Comparison of ENCODE assay signal across 25 cellular contexts in the genomic region with DNA sequence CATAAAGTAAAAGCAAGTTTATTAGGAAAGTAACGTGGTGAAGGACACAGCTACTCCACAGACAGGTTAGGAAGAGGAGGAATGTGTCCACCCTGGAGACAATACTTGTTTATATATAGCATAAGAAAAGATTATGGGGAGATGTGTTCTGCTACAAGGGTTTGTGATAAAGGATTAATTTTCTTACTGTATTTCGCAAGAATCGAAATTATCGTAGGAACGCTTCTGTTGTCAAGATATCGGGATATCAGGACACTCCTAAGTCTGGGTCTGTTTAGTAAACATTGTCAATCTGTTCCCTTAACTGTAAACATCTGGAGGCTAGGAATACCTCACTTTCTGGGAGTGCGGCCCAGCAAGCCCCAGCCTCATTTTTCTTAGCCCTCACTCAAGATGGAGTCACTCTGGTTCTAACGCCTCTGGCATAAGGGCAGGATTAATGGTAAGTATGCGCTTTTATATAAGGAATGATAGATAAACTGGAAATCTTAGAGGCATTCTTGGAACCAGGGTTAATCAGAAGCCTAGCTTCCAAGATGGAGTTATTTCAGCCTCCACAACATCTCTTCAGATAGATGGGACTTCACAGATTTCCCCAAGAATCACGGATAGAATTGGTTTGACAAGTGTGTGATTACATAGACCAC. TPM values are rescaled to one million over a fixed set of nuclear protein-coding genes. Genes with fewer than 3 reads are reported as not detected.
A peak's percentile ranks its signal among the peaks of the same experiment; 100 is the strongest.
DNase-seq lines count a peak whose midpoint lies in the region; ATAC-seq and TF ChIP-seq lines count a peak whose summit lies in the region.
"Had no signal": no experiment of that assay in that cellular context is flagged by ENCODE, and none has a peak within 500 bp of the region (broad histone marks: within the 10 kb centered on the region; RNA-seq: fewer than 3 reads in every experiment).

No MANE protein-coding gene starts in this region.

- POLR2A ChIA-PET in activated CD4-positive, alpha-beta T cell treated with anti-CD3 and anti-CD28 coated beads, Interleukin-2, amount 10 ng/mL, durations not matched to agents 7 days and 5 days (lab: Charles Lee), result no interaction called here
- POLR2A ChIA-PET in IMR-90 (lab: Charles Lee; ENCODE audit: unreplicated experiment), result no interaction called here

- peak; percentile 6; the same call in 1 of the 2 replicates for ATAC-seq in IMR-90 (ENCODE audit: low read depth)

- peak overlapping the region; percentile 46 for H3K18ac ChIP-seq in IMR-90 (ENCODE audit: low read depth, low read length)

- H3K27ac ChIP-seq in IMR-90 (ENCODE audit: insufficient read depth, low read length) (peak overlapping the region; percentile 42; the same call in 1 of the 2 replicates), ovary (peak overlapping the region; percentile 38 to 72)
- H3K27ac ChIP-seq: breast epithelium, WERI-Rb-1 had no signal

- peaks cover 8% of the 10 kb centered on the region for H3K4me1 ChIP-seq in IMR-90 (ENCODE audit: control insufficient read depth, insufficient read depth, low read length)
- H3K4me1 ChIP-seq in ovary (ENCODE audit: insufficient read depth), result peaks cover 9% of the 10 kb centered on the region
- H3K4me1 ChIP-seq: breast epithelium had no signal

- no peaks in the 10 kb centered on the region for H4K20me1 ChIP-seq in IMR-90 (ENCODE audit: insufficient read depth, low read length)

- intact Hi-C loops in activated CD4-positive, alpha-beta T cell treated with anti-CD3 and anti-CD28 coated beads, Interleukin-2, amount 10 ng/mL, durations not matched to agents 24 days and 14 days (cut with micrococcal nuclease), result loop anchor here (1.0 to 2.0 kb wide), 2 partner anchors 67 to 105 kb away; a partner anchor contains a TSS
- intact Hi-C loops in IMR-90 (cut with micrococcal nuclease) (no loop called here), ovary (cut with DNase I) (loop anchor here in 1 of 4 donors (10.0 kb wide), 1 partner anchor 49 kb away; no protein-coding TSS in a partner anchor)
- intact Hi-C loops in dendritic cell treated with granulocyte-macrophage colony-stimulating factor and Interleukin-4, amounts not matched to agents 40 ng/mL and 50 ng/mL, for 4 days (cut with micrococcal nuclease), result loop anchor here (2.0 to 10.0 kb wide), 2 partner anchors 13 to 49 kb away; no protein-coding TSS in a partner anchor

- H3K9ac ChIP-seq in IMR-90 (ENCODE audit: low read depth, low read length), result no peak overlapping the region

- peak overlapping the region; percentile 78 for H3K4ac ChIP-seq in IMR-90 (ENCODE audit: low read depth, low read length)

- peak overlapping the region; percentile 64 for H4K91ac ChIP-seq in IMR-90 (ENCODE audit: insufficient read depth, low read depth, low read length)

- peak overlapping the region; percentile 57; the same call in 1 of the 2 replicates for H3K23ac ChIP-seq in IMR-90 (ENCODE audit: low read depth, low read length)

- H3K56ac ChIP-seq in IMR-90 (ENCODE audit: extremely low read depth, insufficient read depth, low read length), result no peak overlapping the region

- peak overlapping the region; percentile 95 for H3K27ac Mint-ChIP-seq in activated CD4-positive, alpha-beta T cell treated with anti-CD3 and anti-CD28 coated beads, Interleukin-2, amount 10 ng/mL, durations not matched to agents 24 days and 14 days
- H3K27ac Mint-ChIP-seq in activated CD4-positive, alpha-beta T cell treated with anti-CD3 and anti-CD28 coated beads, Interleukin-2, amount 10 ng/mL, durations not matched to agents 7 days and 5 days, result no peak overlapping the region
- H3K27ac Mint-ChIP-seq in dendritic cell treated with granulocyte-macrophage colony-stimulating factor and Interleukin-4, amounts not matched to agents 40 ng/mL and 50 ng/mL, for 4 days, result peak overlapping the region; percentile 95
- H3K27ac Mint-ChIP-seq: activated CD8-positive, alpha-beta memory T cell treated with anti-CD3 and anti-CD28 coated beads, Interleukin-2, amount 10 ng/mL, durations not matched to agents 7 days and 5 days; CD4-positive, alpha-beta T cell; H9; memory B cell; nephron progenitor cell had no signal

- H4K8ac ChIP-seq in IMR-90 (ENCODE audit: low read depth in 2 of 2, low read length in 2 of 2), result peak overlapping the region in 1 of 2 experiments; percentile 83; a peak in 2 of 4 replicates

- peak overlapping the region; percentile 88 for H2BK120ac ChIP-seq in IMR-90 (ENCODE audit: low read depth, low read length)

- H3K36me3 Mint-ChIP-seq in activated CD4-positive, alpha-beta T cell treated with anti-CD3 and anti-CD28 coated beads, Interleukin-2, amount 10 ng/mL, durations not matched to agents 24 days and 14 days (ENCODE audit: low read depth), result no peaks in the 10 kb centered on the region
- no peaks in the 10 kb centered on the region for H3K36me3 Mint-ChIP-seq in activated CD4-positive, alpha-beta T cell treated with anti-CD3 and anti-CD28 coated beads, Interleukin-2, amount 10 ng/mL, durations not matched to agents 7 days and 5 days (ENCODE audit: low read depth)
- H3K36me3 Mint-ChIP-seq in dendritic cell treated with granulocyte-macrophage colony-stimulating factor and Interleukin-4, amounts not matched to agents 40 ng/mL and 50 ng/mL, for 4 days (ENCODE audit: low read depth), result peaks cover 27% of the 10 kb centered on the region
- H3K36me3 Mint-ChIP-seq: activated CD8-positive, alpha-beta memory T cell treated with anti-CD3 and anti-CD28 coated beads, Interleukin-2, amount 10 ng/mL, durations not matched to agents 7 days and 5 days; activated naive CD4-positive, alpha-beta T cell treated with anti-CD3 and anti-CD28 coated beads, Interleukin-2, amount 50 U/mL, for 24 hours; memory B cell had no signal

- CTCF ChIA-PET in activated CD4-positive, alpha-beta T cell treated with anti-CD3 and anti-CD28 coated beads, Interleukin-2, amount 10 ng/mL, durations not matched to agents 7 days and 5 days (lab: Charles Lee), result no interaction called here
- CTCF ChIA-PET in IMR-90 (lab: Yijun Ruan, JAX), result no interaction called here

- peak overlapping the region; percentile 89 for H2AK5ac ChIP-seq in IMR-90 (ENCODE audit: low read depth, low read length)

- H3K9me3 Mint-ChIP-seq in activated CD4-positive, alpha-beta T cell treated with anti-CD3 and anti-CD28 coated beads, Interleukin-2, amount 10 ng/mL, durations not matched to agents 24 days and 14 days, result no peaks in the 10 kb centered on the region
- H3K9me3 Mint-ChIP-seq in activated CD4-positive, alpha-beta T cell treated with anti-CD3 and anti-CD28 coated beads, Interleukin-2, amount 10 ng/mL, durations not matched to agents 7 days and 5 days, result no peaks in the 10 kb centered on the region
- no peaks in the 10 kb centered on the region for H3K9me3 Mint-ChIP-seq in dendritic cell treated with granulocyte-macrophage colony-stimulating factor and Interleukin-4, amounts not matched to agents 40 ng/mL and 50 ng/mL, for 4 days
- H3K9me3 Mint-ChIP-seq: activated naive CD4-positive, alpha-beta T cell treated with anti-CD3 and anti-CD28 coated beads, Interleukin-2, amount 50 U/mL, for 24 hours; CD4-positive, alpha-beta T cell; H9; memory B cell; nephron progenitor cell had no signal

- in situ Hi-C loops in IMR-90 (cut with MboI; ENCODE audit: low sequenced_read_pairs), result no loop called here

- no peak for TF ChIP-seq RAD21 in IMR-90 (IDR thresholded peaks at IDR 0.05; ENCODE audit: low read length)

- no peak for TF ChIP-seq EP300 in ovary (IDR thresholded peaks at IDR 0.05)

- H3K4me3 ChIP-seq in IMR-90 (ENCODE audit: insufficient read depth, low read depth, low read length), result no peak overlapping the region
- H3K4me3 ChIP-seq in ovary, result no peak overlapping the region
- H3K4me3 ChIP-seq: breast epithelium had no signal

- H3K14ac ChIP-seq in IMR-90 (replicated peaks; ENCODE audit: low read depth, low read length), result peak overlapping the region; percentile 26; the same call in 1 of the 2 replicates

- 0 out of 2 replicates have a peak overlapping the region, but pooled peaks have one; percentile 59 for H4K5ac ChIP-seq in IMR-90 (ENCODE audit: low read depth, low read length)

- no peak overlapping the region for H2AK9ac ChIP-seq in IMR-90 (replicated peaks; ENCODE audit: low read depth, low read length, poor library complexity)

- peak overlapping the region; percentile 67; the same call in 1 of the 3 replicates for H2BK15ac ChIP-seq in IMR-90 (ENCODE audit: low read depth, low read length)

- peaks cover 6% of the 10 kb centered on the region for H3K9me1 ChIP-seq in IMR-90 (ENCODE audit: insufficient read depth, low read length)

- WGBS in IMR-90 (ENCODE audit: extremely low coverage in 2 of 2, insufficient read length in 1 of 2), 2 experiments, result 73% methylated on average over 3 of the region's 10 CpGs; no CpG with 5 or more reads in 1 of the 2 experiments
- WGBS in ovary, 3 donors, result 45 to 65% (median 61%) methylated on average over 10 of the region's 10 CpGs

- TF ChIP-seq CTCF in IMR-90 (conservative IDR thresholded peaks at IDR 0.05; ENCODE audit: low read depth, low read length) (no peak), ovary (IDR thresholded peaks at IDR 0.05) (no peak)

- H2AFZ ChIP-seq in IMR-90 (replicated peaks; ENCODE audit: low read length, poor library complexity), result no peak overlapping the region

- H3K27me3 Mint-ChIP-seq in activated CD4-positive, alpha-beta T cell treated with anti-CD3 and anti-CD28 coated beads, Interleukin-2, amount 10 ng/mL, durations not matched to agents 24 days and 14 days, result no peaks in the 10 kb centered on the region
- no peaks in the 10 kb centered on the region for H3K27me3 Mint-ChIP-seq in activated CD4-positive, alpha-beta T cell treated with anti-CD3 and anti-CD28 coated beads, Interleukin-2, amount 10 ng/mL, durations not matched to agents 7 days and 5 days
- H3K27me3 Mint-ChIP-seq in dendritic cell treated with granulocyte-macrophage colony-stimulating factor and Interleukin-4, amounts not matched to agents 40 ng/mL and 50 ng/mL, for 4 days, result no peaks in the 10 kb centered on the region
- H3K27me3 Mint-ChIP-seq: activated CD8-positive, alpha-beta memory T cell treated with anti-CD3 and anti-CD28 coated beads, Interleukin-2, amount 10 ng/mL, durations not matched to agents 7 days and 5 days; activated naive CD4-positive, alpha-beta T cell treated with anti-CD3 and anti-CD28 coated beads, Interleukin-2, amount 50 U/mL, for 24 hours; CD4-positive, alpha-beta T cell; memory B cell had no signal

- H2BK20ac ChIP-seq in IMR-90 (ENCODE audit: low read depth, low read length), result peak overlapping the region; percentile 91

- H3K4me2 ChIP-seq in IMR-90 (ENCODE audit: low read depth, low read length), result no peak overlapping the region

- H3K9me3 ChIP-seq in IMR-90 (ENCODE audit: control insufficient read depth, insufficient read depth, low read length) (no peaks in the 10 kb centered on the region), ovary (no peaks in the 10 kb centered on the region)
- H3K9me3 ChIP-seq: breast epithelium had no signal

- H3K79me1 ChIP-seq in IMR-90 (ENCODE audit: low read depth in 1 of 2, low read length in 2 of 2), result no peaks in the 10 kb centered on the region

- dilution Hi-C loops in IMR-90 (cut with HindIII; ENCODE audit: low sequenced_read_pairs, unreplicated experiment), result no loop called here

- TF ChIP-seq POLR2A in IMR-90 (IDR thresholded peaks at IDR 0.05; ENCODE audit: low read depth, low read length) (no peak), ovary (IDR thresholded peaks at IDR 0.05) (no peak)

- DNase-seq in activated CD4-positive, alpha-beta T cell treated with anti-CD3 and anti-CD28 coated beads, Interleukin-2, amount 10 ng/mL, durations not matched to agents 24 days and 14 days, result no peak
- DNase-seq in activated CD4-positive, alpha-beta T cell treated with anti-CD3 and anti-CD28 coated beads, Interleukin-2, amount 10 ng/mL, durations not matched to agents 7 days and 5 days, result no peak
- DNase-seq in IMR-90, result no peak
- no peak for DNase-seq in ovary
- DNase-seq in globus pallidus (ENCODE audit: low spot score), result no peak
- no peak for DNase-seq in NCI-H2029 treated with DMSO at 0.1 percent for 48 hours (lab: John Stamatoyannopoulos, UW)
- no peak for DNase-seq in activated gamma-delta T cell treated with Interleukin-2 at 50 U/mL for 16 hours
- DNase-seq: CD4-positive, alpha-beta T cell; DMS79 treated with DMSO at 0.1 percent for 48 hours; H9; head of caudate nucleus; Karpas-422; NCI-H2227 treated with DMSO at 0.1 percent for 48 hours; nephron progenitor cell; stimulated activated naive CD4-positive, alpha-beta T cell; WERI-Rb-1 had no signal

- H3K4me3 Mint-ChIP-seq in activated CD4-positive, alpha-beta T cell treated with anti-CD3 and anti-CD28 coated beads, Interleukin-2, amount 10 ng/mL, durations not matched to agents 24 days and 14 days, result peak overlapping the region; percentile 66
- no peak overlapping the region for H3K4me3 Mint-ChIP-seq in activated CD4-positive, alpha-beta T cell treated with anti-CD3 and anti-CD28 coated beads, Interleukin-2, amount 10 ng/mL, durations not matched to agents 7 days and 5 days
- H3K4me3 Mint-ChIP-seq in dendritic cell treated with granulocyte-macrophage colony-stimulating factor and Interleukin-4, amounts not matched to agents 40 ng/mL and 50 ng/mL, for 4 days, result peak overlapping the region; percentile 71
- H3K4me3 Mint-ChIP-seq: activated CD8-positive, alpha-beta memory T cell treated with anti-CD3 and anti-CD28 coated beads, Interleukin-2, amount 10 ng/mL, durations not matched to agents 7 days and 5 days; CD4-positive, alpha-beta T cell; H9; memory B cell; nephron progenitor cell had no signal

- H3K36me3 ChIP-seq in IMR-90 (ENCODE audit: control insufficient read depth, insufficient read depth, low read length) (no peaks in the 10 kb centered on the region), ovary (no peaks in the 10 kb centered on the region)
- H3K36me3 ChIP-seq: breast epithelium, WERI-Rb-1 had no signal

- BruUV-seq in IMR-90 (replicated peaks; lab: Mats Ljungman, UMichigan), result no TSS peak

- peak overlapping the region; percentile 64 for H2BK5ac ChIP-seq in IMR-90 (ENCODE audit: low read depth, low read length, poor library complexity, severe bottlenecking)

- H3K27me3 ChIP-seq in IMR-90 (ENCODE audit: control insufficient read depth, insufficient read depth, low read length) (no peaks in the 10 kb centered on the region), ovary (no peaks in the 10 kb centered on the region)
- H3K27me3 ChIP-seq: breast epithelium had no signal

- H3K4me1 Mint-ChIP-seq in activated CD4-positive, alpha-beta T cell treated with anti-CD3 and anti-CD28 coated beads, Interleukin-2, amount 10 ng/mL, durations not matched to agents 24 days and 14 days, result peaks cover 15% of the 10 kb centered on the region
- H3K4me1 Mint-ChIP-seq in activated CD4-positive, alpha-beta T cell treated with anti-CD3 and anti-CD28 coated beads, Interleukin-2, amount 10 ng/mL, durations not matched to agents 7 days and 5 days, result peaks cover 6% of the 10 kb centered on the region
- peaks cover 76% of the 10 kb centered on the region for H3K4me1 Mint-ChIP-seq in dendritic cell treated with granulocyte-macrophage colony-stimulating factor and Interleukin-4, amounts not matched to agents 40 ng/mL and 50 ng/mL, for 4 days (ENCODE audit: low read depth)
- H3K4me1 Mint-ChIP-seq: nephron progenitor cell had no signal

RNA-seq across cellular contexts. Expression of a gene that starts 30.0 kb away (rescaled TPM):
- total RNA-seq in activated CD4-positive, alpha-beta T cell treated with anti-CD3 and anti-CD28 coated beads, Interleukin-2, amount 10 ng/mL, durations not matched to agents 24 days and 14 days, result not detected in 2 replicates
- total RNA-seq in activated CD4-positive, alpha-beta T cell treated with anti-CD3 and anti-CD28 coated beads, Interleukin-2, amount 10 ng/mL, durations not matched to agents 7 days and 5 days, result not detected
- total RNA-seq in IMR-90 (2012; rRNA removed) (not detected in 2 replicates), ovary (under 1 TPM in 1 of 7 donors, not detected in 6; 0.45 TPM)
- polyA plus RNA-seq in IMR-90 (2012; rRNA removed) (not detected in 2 replicates), ovary (1 to 10 TPM in 1 of 2 donors, under 1 TPM in 1; 0.48 to 1.1 TPM)
- polyA plus RNA-seq in IMR-90 (2012; cell fraction: cytosol; rRNA removed), result not detected in 2 replicates
- 0.17 and 0.21 TPM in 2 replicates for polyA plus RNA-seq in IMR-90 (2012; cell fraction: nucleus; rRNA removed; ENCODE audit: low replicate concordance)
- total RNA-seq: activated CD8-positive, alpha-beta memory T cell treated with anti-CD3 and anti-CD28 coated beads, Interleukin-2, amount 10 ng/mL, durations not matched to agents 7 days and 5 days; CD4-positive, alpha-beta T cell; dermis blood vessel endothelial cell; H9; pulmonary artery endothelial cell; T-helper 1 cell treated with Interleukin-12 subunit alpha and Interleukin-12 subunit beta and Interleukin-4 antibody, amounts not matched to agents 30 ng/mL and 1 ng/mL, for 36 hours; ureter had no signal

RNA-seq across cellular contexts. Expression of a gene that starts 35.2 kb away (rescaled TPM):
- total RNA-seq in activated CD4-positive, alpha-beta T cell treated with anti-CD3 and anti-CD28 coated beads, Interleukin-2, amount 10 ng/mL, durations not matched to agents 24 days and 14 days, result 48.4 and 49.2 TPM in 2 replicates
- 10 to 100 TPM; 21.1 to 21.8 TPM for total RNA-seq in activated CD4-positive, alpha-beta T cell treated with anti-CD3 and anti-CD28 coated beads, Interleukin-2, amount 10 ng/mL, durations not matched to agents 7 days and 5 days
- total RNA-seq in IMR-90 (2012; rRNA removed), result 9.7 and 10.8 TPM in 2 replicates
- polyA plus RNA-seq in IMR-90 (2012; rRNA removed), result 42.4 and 47.5 TPM in 2 replicates
- polyA plus RNA-seq in IMR-90 (2012; cell fraction: cytosol; rRNA removed), result 41.1 and 59.7 TPM in 2 replicates
- polyA plus RNA-seq in IMR-90 (2012; cell fraction: nucleus; rRNA removed; ENCODE audit: low replicate concordance), result 54.6 and 103 TPM in 2 replicates
- 10 to 100 TPM; 26.6 to 83.2 (median 68.5) TPM for total RNA-seq in ovary
- polyA plus RNA-seq in ovary, result 10 to 100 TPM; 78.9 to 99.3 TPM
